ENCODE assay signal across 8 cellular contexts in the genomic region with DNA sequence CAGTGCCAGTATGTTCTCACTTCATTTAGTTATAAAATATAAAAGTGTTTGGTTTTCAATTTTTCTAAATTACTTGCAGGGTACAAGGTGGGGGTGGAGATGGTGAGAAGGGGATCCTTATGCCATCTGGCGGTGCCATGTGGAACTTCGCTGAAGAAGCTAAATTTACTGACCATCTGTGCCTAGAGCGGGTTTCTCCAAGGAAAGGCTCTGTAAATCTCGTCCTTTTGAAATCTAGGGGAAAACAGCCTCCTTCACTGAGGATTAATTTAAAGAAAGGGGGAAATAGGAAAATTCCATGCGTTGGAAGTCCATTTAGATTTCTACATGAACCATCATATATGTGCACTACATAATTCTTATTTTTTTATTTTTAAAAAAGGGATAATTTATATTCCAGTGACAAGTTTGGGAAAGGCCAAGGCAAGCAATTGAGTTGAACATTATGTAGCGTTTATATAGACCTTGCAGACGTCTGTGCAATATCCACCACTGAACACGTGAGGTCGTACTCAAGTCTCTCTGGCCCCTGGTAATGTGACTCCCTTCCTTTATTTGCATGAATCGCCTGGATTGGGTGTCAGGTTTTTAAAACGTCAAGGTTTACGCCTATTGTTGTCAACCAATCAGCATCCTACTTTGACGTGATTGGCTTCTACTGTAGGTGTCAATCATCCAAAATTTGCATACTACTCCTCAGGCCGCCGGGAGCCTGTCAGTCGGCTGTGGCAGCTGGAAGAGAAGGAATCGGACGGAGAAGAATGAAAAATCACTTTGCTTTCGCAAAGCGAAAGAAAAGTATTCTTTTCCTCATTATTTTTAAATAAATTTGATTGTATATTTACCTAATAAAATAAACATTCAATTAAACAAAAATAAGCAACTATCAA.
DNase-seq lines count a peak whose midpoint lies in the region; ATAC-seq and TF ChIP-seq lines count a peak whose summit lies in the region.

No MANE protein-coding gene starts in this region.

- peaks cover 20% of the 10 kb centered on the region for H3K9me3 ChIP-seq in CD4-positive, alpha-beta T cell (ENCODE audit: control insufficient read depth, low read length)
- H3K9me3 ChIP-seq in SK-N-MC (ENCODE audit: low read depth, low read length) (no peaks in the 10 kb centered on the region), neural cell (ENCODE audit: low read length) (no peaks in the 10 kb centered on the region)

- H3K4me3 ChIP-seq in SK-N-MC: peak overlapping the region; percentile 86
- peak overlapping the region; percentile 9 for H3K4me3 ChIP-seq in epithelial cell of esophagus (ENCODE audit: low read length)
- peak overlapping the region; percentile 0 for H3K4me3 ChIP-seq in neural cell (ENCODE audit: low read length)

- peaks cover 36% of the 10 kb centered on the region for H3K4me1 Mint-ChIP-seq in CD4-positive, alpha-beta T cell (ENCODE audit: low read depth)

- POLR2A ChIA-PET in CD4-positive, alpha-beta T cell (lab: Charles Lee): no interaction called here

- no peak overlapping the region for H2AFZ ChIP-seq in neural cell (ENCODE audit: low read depth, low read length)

- no peak overlapping the region for H3K4me2 ChIP-seq in neural cell (ENCODE audit: low read length)

- no peak for TF ChIP-seq EP300 in neural cell (conservative IDR thresholded peaks at IDR 0.05; ENCODE audit: poor library complexity, severe bottlenecking)

- H3K36me3 Mint-ChIP-seq in CD4-positive, alpha-beta T cell (ENCODE audit: low read depth): peaks cover 11% of the 10 kb centered on the region

- H3K27me3 Mint-ChIP-seq in CD4-positive, alpha-beta T cell: peaks cover 21% of the 10 kb centered on the region

- H3K9ac ChIP-seq in SK-N-MC (ENCODE audit: insufficient read length) (peak overlapping the region; percentile 35), neural cell (ENCODE audit: low read length) (no peak overlapping the region)

- H3K9me3 Mint-ChIP-seq in CD4-positive, alpha-beta T cell: peaks cover 3% of the 10 kb centered on the region

- peak; percentile 53 for TF ChIP-seq RAD21 in neural cell (conservative IDR thresholded peaks at IDR 0.05)

- peak; percentile 56 for TF ChIP-seq CTCF in CD4-positive, alpha-beta T cell (IDR thresholded peaks at IDR 0.05)
- TF ChIP-seq CTCF in epithelial cell of esophagus (IDR thresholded peaks at IDR 0.05; ENCODE audit: insufficient read depth, low read depth, low read length, missing control alignments) (peak; percentile 84), neural cell (IDR thresholded peaks at IDR 0.05; ENCODE audit: poor library complexity, severe bottlenecking) (peak; percentile 64)

- intact Hi-C loops in CD4-positive, alpha-beta T cell (cut with DNase I, micrococcal nuclease): loop anchor here (5.0 to 10.0 kb wide), 4 partner anchors 288 to 1332 kb away; a partner anchor contains a TSS

- CTCF ChIA-PET in CD4-positive, alpha-beta T cell (lab: Charles Lee): interaction anchor here (1.2 kb wide), 1 partner anchor 11 kb away, joined by 5 read pairs; no protein-coding TSS in a partner anchor

- no peak overlapping the region for H3K27ac Mint-ChIP-seq in CD4-positive, alpha-beta T cell

- no peaks in the 10 kb centered on the region for H4K20me1 ChIP-seq in neural cell (ENCODE audit: insufficient read depth)

- H3K27ac ChIP-seq in CD4-positive, alpha-beta T cell (ENCODE audit: low read depth, low read length): no peak overlapping the region
- H3K27ac ChIP-seq in SK-N-MC: peak overlapping the region; percentile 87
- no peak overlapping the region for H3K27ac ChIP-seq in neural cell (ENCODE audit: low read length)

- H3K27me3 ChIP-seq in CD4-positive, alpha-beta T cell (ENCODE audit: control insufficient read depth, insufficient read depth, low read length): peaks cover 100% of the 10 kb centered on the region
- H3K27me3 ChIP-seq in neural cell (ENCODE audit: insufficient read depth, low read depth, low read length): peaks cover 74% of the 10 kb centered on the region

- H3K36me3 ChIP-seq in SK-N-MC (ENCODE audit: insufficient read depth, low read length): no peaks in the 10 kb centered on the region
- no peaks in the 10 kb centered on the region for H3K36me3 ChIP-seq in neural cell (ENCODE audit: insufficient read depth, low read length)

- DNase-seq in CD4-positive, alpha-beta T cell: no peak
- DNase-seq in NCI-H1436 treated with DMSO at 0.1 percent for 48 hours (lab: John Stamatoyannopoulos, UW) (peak; percentile 99), SK-N-MC (ENCODE audit: low read depth, low spot score) (peak; percentile 94), epithelial cell of esophagus (ENCODE audit: low read depth) (peak; percentile 99)

- H3K9me2 ChIP-seq in neural cell (ENCODE audit: insufficient read depth, low read length): no peaks in the 10 kb centered on the region

- H3K79me2 ChIP-seq in neural cell (replicated peaks; ENCODE audit: insufficient read depth, low read length): no peaks in the 10 kb centered on the region

- peak; percentile 38 for ATAC-seq in CD4-positive, alpha-beta T cell (ENCODE audit: poor library complexity)
- ATAC-seq in GM19395 (IDR thresholded peaks at IDR 0.05; ENCODE audit: unreplicated experiment): peak; percentile 36
- ATAC-seq in GM21423 (IDR thresholded peaks at IDR 0.05; ENCODE audit: unreplicated experiment): no peak
- no peak for ATAC-seq in GM21825 (IDR thresholded peaks at IDR 0.05; ENCODE audit: unreplicated experiment)

- peak overlapping the region; percentile 42 for H3K4me3 Mint-ChIP-seq in CD4-positive, alpha-beta T cell

- peaks cover 4% of the 10 kb centered on the region for H3F3A ChIP-seq in neural cell (ENCODE audit: insufficient read depth, low read length, poor library complexity, severe bottlenecking)

TF ChIP-seq in neural cell, 6 proteins besides CTCF, POLR2A, EP300 and RAD21:
- TF ChIP-seq POLR2AphosphoS5 (IDR thresholded peaks at IDR 0.05) (peak; percentile 56), TAF1 (IDR thresholded peaks at IDR 0.05; ENCODE audit: low read depth) (peak; percentile 92), MXI1 (conservative IDR thresholded peaks at IDR 0.05; ENCODE audit: poor library complexity, severe bottlenecking) (no peak), SMC3 (conservative IDR thresholded peaks at IDR 0.05; ENCODE audit: poor library complexity) (peak; percentile 66), EZH2 (IDR thresholded peaks at IDR 0.05; ENCODE audit: borderline replicate concordance, insufficient read depth, low read length, poor library complexity, severe bottlenecking) (no peak)
- TF ChIP-seq, protein P1, sequence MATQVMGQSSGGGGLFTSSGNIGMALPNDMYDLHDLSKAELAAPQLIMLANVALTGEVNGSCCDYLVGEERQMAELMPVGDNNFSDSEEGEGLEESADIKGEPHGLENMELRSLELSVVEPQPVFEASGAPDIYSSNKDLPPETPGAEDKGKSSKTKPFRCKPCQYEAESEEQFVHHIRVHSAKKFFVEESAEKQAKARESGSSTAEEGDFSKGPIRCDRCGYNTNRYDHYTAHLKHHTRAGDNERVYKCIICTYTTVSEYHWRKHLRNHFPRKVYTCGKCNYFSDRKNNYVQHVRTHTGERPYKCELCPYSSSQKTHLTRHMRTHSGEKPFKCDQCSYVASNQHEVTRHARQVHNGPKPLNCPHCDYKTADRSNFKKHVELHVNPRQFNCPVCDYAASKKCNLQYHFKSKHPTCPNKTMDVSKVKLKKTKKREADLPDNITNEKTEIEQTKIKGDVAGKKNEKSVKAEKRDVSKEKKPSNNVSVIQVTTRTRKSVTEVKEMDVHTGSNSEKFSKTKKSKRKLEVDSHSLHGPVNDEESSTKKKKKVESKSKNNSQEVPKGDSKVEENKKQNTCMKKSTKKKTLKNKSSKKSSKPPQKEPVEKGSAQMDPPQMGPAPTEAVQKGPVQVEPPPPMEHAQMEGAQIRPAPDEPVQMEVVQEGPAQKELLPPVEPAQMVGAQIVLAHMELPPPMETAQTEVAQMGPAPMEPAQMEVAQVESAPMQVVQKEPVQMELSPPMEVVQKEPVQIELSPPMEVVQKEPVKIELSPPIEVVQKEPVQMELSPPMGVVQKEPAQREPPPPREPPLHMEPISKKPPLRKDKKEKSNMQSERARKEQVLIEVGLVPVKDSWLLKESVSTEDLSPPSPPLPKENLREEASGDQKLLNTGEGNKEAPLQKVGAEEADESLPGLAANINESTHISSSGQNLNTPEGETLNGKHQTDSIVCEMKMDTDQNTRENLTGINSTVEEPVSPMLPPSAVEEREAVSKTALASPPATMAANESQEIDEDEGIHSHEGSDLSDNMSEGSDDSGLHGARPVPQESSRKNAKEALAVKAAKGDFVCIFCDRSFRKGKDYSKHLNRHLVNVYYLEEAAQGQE (IDR thresholded peaks at IDR 0.05; ENCODE audit: borderline replicate concordance): no peak
TF ChIP-seq in neural cell: peak in this region for 3.

Comparison
In these comparisons a context has a peak if more than half of its experiments do, and no peak if none do; other contexts are left out.
1. ATAC-seq: peak in CD4-positive, alpha-beta T cell (single experiment) and GM19395 (single experiment); none in GM21423 (single experiment) and GM21825 (single experiment).
2. DNase-seq: peak in NCI-H1436 treated with DMSO at 0.1 percent for 48 hours (single experiment), SK-N-MC (single experiment) and epithelial cell of esophagus (single experiment); none in CD4-positive, alpha-beta T cell (0 of 10).
3. H3K4me3 ChIP-seq: peak in every context shown above with its lines; median percentile 86 in SK-N-MC; 9 in epithelial cell of esophagus; 0 in neural cell.
4. Peak in every context shown above with its lines, with median percentiles within 50 percentile points of each other: CTCF ChIP-seq.